Comparison of ENCODE assay signal across 18 cellular contexts in genomic region chr2:142965464-142965863, GRCh38.
DNase-seq lines count a peak whose midpoint lies in the region; ATAC-seq and TF ChIP-seq lines count a peak whose summit lies in the region.
"Had no signal": no experiment of that assay in that cellular context is flagged by ENCODE, and none has a peak within 500 bp of the region (broad histone marks: within the 10 kb centered on the region; RNA-seq: fewer than 3 reads in every experiment).

No MANE protein-coding gene starts in this region.

- no peaks in the 10 kb centered on the region for H3K79me2 ChIP-seq in smooth muscle cell (ENCODE audit: low read depth)

- H4K91ac ChIP-seq in IMR-90 (ENCODE audit: insufficient read depth, low read depth, low read length) = no peak overlapping the region

- peak overlapping the region in 1 of 2 experiments; percentile 11; a peak in 2 of 4 replicates for H4K8ac ChIP-seq in IMR-90 (ENCODE audit: low read depth in 2 of 2, low read length in 2 of 2)

- H2BK5ac ChIP-seq in IMR-90 (ENCODE audit: low read depth, low read length, poor library complexity, severe bottlenecking) = peak overlapping the region; percentile 20

- no peak overlapping the region; the same call in 2 of the 3 replicates for H2BK15ac ChIP-seq in IMR-90 (ENCODE audit: low read depth, low read length)

- H4K5ac ChIP-seq in IMR-90 (ENCODE audit: low read depth, low read length) = no peak overlapping the region

- no peak overlapping the region for H2AK9ac ChIP-seq in IMR-90 (replicated peaks; ENCODE audit: low read depth, low read length, poor library complexity)

- H3K18ac ChIP-seq in IMR-90 (ENCODE audit: low read depth, low read length) = peak overlapping the region; percentile 46; the same call in 1 of the 2 replicates

- TF ChIP-seq POLR2A in IMR-90 (IDR thresholded peaks at IDR 0.05; ENCODE audit: low read depth, low read length) = no peak

- intact Hi-C loops in IMR-90 (cut with micrococcal nuclease) = no loop called here

- H3K9ac ChIP-seq in IMR-90 (ENCODE audit: low read depth, low read length) = no peak overlapping the region
- no peak overlapping the region for H3K9ac ChIP-seq in smooth muscle cell (ENCODE audit: low read depth)
- H3K9ac ChIP-seq: neural progenitor cell had no signal

- H3F3A ChIP-seq in smooth muscle cell (ENCODE audit: low read depth) = no peaks in the 10 kb centered on the region

- WGBS in IMR-90 (ENCODE audit: extremely low coverage in 2 of 2, insufficient read length in 1 of 2), 2 experiments = no CpG with 5 or more reads among the region's 1 CpG
- 87% methylated on average over 1 of the region's 1 CpG for WGBS in smooth muscle cell (ENCODE audit: low lambda C conversion rate)

- in situ Hi-C loops in IMR-90 (cut with MboI; ENCODE audit: low sequenced_read_pairs) = no loop called here

- dilution Hi-C loops in IMR-90 (cut with HindIII; ENCODE audit: low sequenced_read_pairs, unreplicated experiment) = no loop called here

- H3K56ac ChIP-seq in IMR-90 (ENCODE audit: extremely low read depth, insufficient read depth, low read length) = no peak overlapping the region

- H3K4ac ChIP-seq in IMR-90 (ENCODE audit: low read depth, low read length) = no peak overlapping the region

- H2BK20ac ChIP-seq in IMR-90 (ENCODE audit: low read depth, low read length) = no peak overlapping the region

- no peaks in the 10 kb centered on the region for H3K36me3 ChIP-seq in IMR-90 (ENCODE audit: control insufficient read depth, insufficient read depth, low read length)
- peaks cover 9% of the 10 kb centered on the region for H3K36me3 ChIP-seq in smooth muscle cell (ENCODE audit: low read depth)
- H3K36me3 ChIP-seq: BE2C, breast epithelium, neural progenitor cell had no signal

- H3K14ac ChIP-seq in IMR-90 (replicated peaks; ENCODE audit: low read depth, low read length) = no peak overlapping the region

- H2BK120ac ChIP-seq in IMR-90 (ENCODE audit: low read depth, low read length) = no peak overlapping the region

- 0 out of 2 replicates have a peak, but pooled peaks cover 1% of the 10 kb centered on the region for H3K4me1 ChIP-seq in IMR-90 (ENCODE audit: control insufficient read depth, insufficient read depth, low read length)
- H3K4me1 ChIP-seq in smooth muscle cell (ENCODE audit: low read depth) = no peaks in the 10 kb centered on the region
- H3K4me1 ChIP-seq: BE2C, breast epithelium, neural progenitor cell had no signal

- H3K27ac ChIP-seq in IMR-90 (ENCODE audit: insufficient read depth, low read length) = peak overlapping the region; percentile 25; the same call in 1 of the 2 replicates
- peak overlapping the region; percentile 31 for H3K27ac ChIP-seq in smooth muscle cell (ENCODE audit: low read depth)
- H3K27ac ChIP-seq: breast epithelium, neural progenitor cell had no signal

- no peak for TF ChIP-seq CTCF in IMR-90 (conservative IDR thresholded peaks at IDR 0.05; ENCODE audit: low read depth, low read length)
- TF ChIP-seq CTCF in cardiac fibroblast (IDR thresholded peaks at IDR 0.05; ENCODE audit: low read depth, low read length) = no peak
- no peak for TF ChIP-seq CTCF in smooth muscle cell (IDR thresholded peaks at IDR 0.05; ENCODE audit: borderline replicate concordance, insufficient read depth, poor library complexity, severe bottlenecking)

- H4K20me1 ChIP-seq in IMR-90 (ENCODE audit: insufficient read depth, low read length) (no peaks in the 10 kb centered on the region), smooth muscle cell (ENCODE audit: low read depth) (no peaks in the 10 kb centered on the region)

- POLR2A ChIA-PET in IMR-90 (lab: Charles Lee; ENCODE audit: unreplicated experiment) = no interaction called here

- H2AFZ ChIP-seq in IMR-90 (replicated peaks; ENCODE audit: low read length, poor library complexity) (no peak overlapping the region), smooth muscle cell (ENCODE audit: low read depth) (peak overlapping the region; percentile 18)
- H2AFZ ChIP-seq: neural progenitor cell had no signal

- TF ChIP-seq RAD21 in IMR-90 (IDR thresholded peaks at IDR 0.05; ENCODE audit: low read length) = no peak

- no peak overlapping the region for H3K23ac ChIP-seq in IMR-90 (ENCODE audit: low read depth, low read length)

- H3K9me1 ChIP-seq in IMR-90 (ENCODE audit: insufficient read depth, low read length) = no peaks in the 10 kb centered on the region

- H3K4me2 ChIP-seq in IMR-90 (ENCODE audit: low read depth, low read length) = no peak overlapping the region
- H3K4me2 ChIP-seq in smooth muscle cell = no peak overlapping the region
- H3K4me2 ChIP-seq: neural progenitor cell had no signal

- H3K9me3 ChIP-seq in IMR-90 (ENCODE audit: control insufficient read depth, insufficient read depth, low read length) = no peaks in the 10 kb centered on the region
- H3K9me3 ChIP-seq in smooth muscle cell (replicated peaks; ENCODE audit: low read depth) = peaks cover 9% of the 10 kb centered on the region
- H3K9me3 ChIP-seq: BE2C, breast epithelium had no signal

- no TSS peak for BruUV-seq in IMR-90 (replicated peaks; lab: Mats Ljungman, UMichigan)

- no peaks in the 10 kb centered on the region for H3K79me1 ChIP-seq in IMR-90 (ENCODE audit: low read depth in 1 of 2, low read length in 2 of 2)

- peak; percentile 77 for ATAC-seq in IMR-90 (ENCODE audit: low read depth)
- ATAC-seq: left colon had no signal

- H3K27me3 ChIP-seq in IMR-90 (ENCODE audit: control insufficient read depth, insufficient read depth, low read length) (no peaks in the 10 kb centered on the region), smooth muscle cell (ENCODE audit: low read depth) (no peaks in the 10 kb centered on the region)
- H3K27me3 ChIP-seq: BE2C, breast epithelium, neural progenitor cell had no signal

- no peak overlapping the region for H3K4me3 ChIP-seq in IMR-90 (ENCODE audit: insufficient read depth, low read depth, low read length)
- H3K4me3 ChIP-seq in cardiac fibroblast (replicated peaks in 1 of 2; ENCODE audit: low read depth in 2 of 2, low read length in 2 of 2) = no peak overlapping the region
- no peak overlapping the region for H3K4me3 ChIP-seq in smooth muscle cell
- H3K4me3 ChIP-seq: breast epithelium, neural progenitor cell had no signal

- no peak overlapping the region for H2AK5ac ChIP-seq in IMR-90 (ENCODE audit: low read depth, low read length)

- CTCF ChIA-PET in IMR-90 (lab: Yijun Ruan, JAX) = interaction anchor here (2.4 kb wide), 1 partner anchor 15 kb away, joined by 7 read pairs; no protein-coding TSS in a partner anchor

- peak; percentile 78 for DNase-seq in IMR-90
- DNase-seq in cardiac fibroblast (ENCODE audit: low read depth in 2 of 2) = peak; percentile 50 to 55
- DNase-seq in inferior parietal cortex (ENCODE audit: extremely low spot score) = peak; percentile 41
- DNase-seq in smooth muscle cell (lab: John Stamatoyannopoulos, UW; ENCODE audit: unreplicated experiment) = no peak
- no peak for DNase-seq in SW 1271 (lab: John Stamatoyannopoulos, UW)
- no peak for DNase-seq in stimulated activated naive CD4-positive, alpha-beta T cell treated with Interleukin-2 at 50 U/mL for 16 hours (lab: John Stamatoyannopoulos, UW)
- DNase-seq in T-helper 2 cell = no peak
- no peak for DNase-seq in NCI-H774 (lab: John Stamatoyannopoulos, UW)
- DNase-seq: activated naive CD8-positive, alpha-beta T cell treated with anti-CD3 and anti-CD28 coated beads for 36 hours; BE2C; COR-L47; DND-41; left colon; NCI-H1417; NCI-H526 treated with DMSO at 0.1 percent for 48 hours; stimulated activated CD4-positive, alpha-beta T cell treated with anti-CD3 and anti-CD28 coated beads, Interleukin-4, amount 100 ng/mL, for 4 hours had no signal

TF ChIP-seq in IMR-90, 13 proteins besides CTCF, POLR2A, EP300 and RAD21:
- TF ChIP-seq SMC3 (IDR thresholded peaks at IDR 0.05; ENCODE audit: low read depth, low read length) (no peak), CHD1 (IDR thresholded peaks at IDR 0.05; ENCODE audit: low read depth, low read length) (no peak), MXI1 (IDR thresholded peaks at IDR 0.05; ENCODE audit: borderline replicate concordance, low read depth, low read length) (no peak), BHLHE40 (IDR thresholded peaks at IDR 0.05; ENCODE audit: low read depth, low read length) (no peak), RCOR1 (IDR thresholded peaks at IDR 0.05; ENCODE audit: insufficient replicate concordance, low read length) (no peak), MAZ (IDR thresholded peaks at IDR 0.05; ENCODE audit: borderline replicate concordance, low read depth, low read length) (no peak), ELK1 (IDR thresholded peaks at IDR 0.05; ENCODE audit: borderline replicate concordance, low read depth, low read length) (no peak), FOS (IDR thresholded peaks at IDR 0.05; ENCODE audit: low read depth, low read length) (no peak), NFE2L2 (IDR thresholded peaks at IDR 0.05; ENCODE audit: low read depth, low read length) (no peak), USF2 (IDR thresholded peaks at IDR 0.05; ENCODE audit: low read depth, low read length) (no peak), MAFK (IDR thresholded peaks at IDR 0.05; ENCODE audit: low read depth, low read length) (no peak), CEBPB (IDR thresholded peaks at IDR 0.05; ENCODE audit: low read depth, low read length) (no peak), RFX5 (IDR thresholded peaks at IDR 0.05; ENCODE audit: low read depth, low read length) (no peak)

Comparison
In these comparisons a context has a peak if more than half of its experiments do, and no peak if none do; other contexts are left out.
1. DNase-seq: peak in IMR-90 (single experiment), cardiac fibroblast (2 of 2) and inferior parietal cortex (single experiment); none in smooth muscle cell (single experiment), SW 1271 (0 of 2), stimulated activated naive CD4-positive, alpha-beta T cell treated with Interleukin-2 at 50 U/mL for 16 hours (single experiment), T-helper 2 cell (0 of 5) and NCI-H774 (single experiment).